ENCODE assay signal across 8 cellular contexts in the genomic region with DNA sequence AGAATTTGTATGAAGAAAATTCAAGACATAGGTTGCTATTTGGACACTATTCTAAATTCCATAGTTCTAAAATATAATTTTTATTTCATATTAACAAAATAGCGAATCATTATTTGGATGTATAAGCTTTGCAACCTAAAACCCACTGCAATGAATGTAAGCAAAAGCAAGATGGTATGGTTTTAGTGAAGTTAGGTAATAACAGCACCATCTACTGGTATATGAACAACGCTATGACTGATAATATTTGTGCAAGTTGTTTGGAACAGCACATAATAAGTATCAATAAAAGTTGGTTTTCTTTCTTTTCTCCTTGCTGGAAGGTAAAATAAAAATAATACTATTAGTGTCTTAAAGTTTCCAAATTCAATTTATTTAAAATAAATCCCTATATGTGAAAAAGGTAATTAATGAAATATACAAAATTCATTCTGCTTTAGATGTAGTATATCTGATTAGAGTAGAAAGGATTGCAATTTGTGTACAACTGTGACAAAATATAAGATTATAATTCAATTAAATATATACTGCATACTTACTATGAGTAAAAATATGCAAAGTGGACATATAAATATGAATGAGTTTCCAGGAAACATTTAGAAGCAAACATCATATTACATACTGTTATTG.
DNase-seq lines count a peak whose midpoint lies in the region; ATAC-seq and TF ChIP-seq lines count a peak whose summit lies in the region.

No MANE protein-coding gene starts in this region.

- intact Hi-C loops in aorta (cut with DNase I) = no loop called here

- H3K27me3 Mint-ChIP-seq in WTC11 (ENCODE audit: low read depth) = no peaks in the 10 kb centered on the region

- H3K27ac Mint-ChIP-seq in WTC11 = no peak overlapping the region

- no peaks in the 10 kb centered on the region for H3K4me1 Mint-ChIP-seq in WTC11

- POLR2A ChIA-PET in WTC11 (lab: Charles Lee) = no interaction called here

- 6% methylated on average over 2 of the region's 2 CpGs for WGBS in suprapubic skin
- 7 to 9% methylated on average over 2 of the region's 2 CpGs for WGBS in aorta, 2 donors

- H3K36me3 ChIP-seq in suprapubic skin (no peaks in the 10 kb centered on the region), aorta (ENCODE audit: control insufficient read depth in 1 of 2, insufficient read depth in 2 of 2, low read length in 1 of 2) (no peaks in the 10 kb centered on the region)

- H3K4me3 ChIP-seq in NB4 (ENCODE audit: low read depth, low read length) (no peak overlapping the region), suprapubic skin (no peak overlapping the region), aorta (ENCODE audit: low read length in 2 of 2) (no peak overlapping the region)

- CTCF ChIA-PET in WTC11 (lab: Charles Lee) = interaction anchor here (1.0 to 2.0 kb wide), 2 partner anchors 112 to 435 kb away, joined by 3 to 8 read pairs; no protein-coding TSS in a partner anchor

- ATAC-seq in WTC11 = peak; percentile 53; the same call in 1 of the 2 replicates
- ATAC-seq in aorta (ENCODE audit: low FRiP score) = no peak

- H3K36me3 Mint-ChIP-seq in WTC11 = peaks cover 4% of the 10 kb centered on the region; the same call in 1 of the 2 replicates

- H3K27ac ChIP-seq in suprapubic skin (no peak overlapping the region), aorta (ENCODE audit: low read depth in 1 of 2, low read length in 2 of 2) (no peak overlapping the region)

- TF ChIP-seq POLR2A in NB4 (IDR thresholded peaks at IDR 0.05; ENCODE audit: extremely low read depth, insufficient read length) (no peak), suprapubic skin (IDR thresholded peaks at IDR 0.05) (no peak)

- TF ChIP-seq CTCF in GM20000 (IDR thresholded peaks at IDR 0.05; ENCODE audit: extremely low read depth, missing control alignments) (peak; percentile 40), NB4 (IDR thresholded peaks at IDR 0.05; ENCODE audit: low read depth, low read length) (peak; percentile 31), WTC11 (IDR thresholded peaks at IDR 0.05) (0 out of 2 replicates have a peak, but pooled peaks have one; percentile 15), suprapubic skin (IDR thresholded peaks at IDR 0.05) (peak in 1 of 2 donors; percentile 35)

- TF ChIP-seq EP300 in suprapubic skin (IDR thresholded peaks at IDR 0.05) = no peak

- in situ Hi-C loops in Caki2 (cut with HindIII; ENCODE audit: low pct_unique_long_range_greater_than_20kb, low sequenced_read_pairs) = no loop called here

- peaks cover 5% of the 10 kb centered on the region for H3K9me3 Mint-ChIP-seq in WTC11

- H3K9me3 ChIP-seq in suprapubic skin = no peaks in the 10 kb centered on the region
- H3K9me3 ChIP-seq in aorta (ENCODE audit: control insufficient read depth, low read length) = no peaks in the 10 kb centered on the region

- DNase-seq in Caki2 (ENCODE audit: low read depth) (peak; percentile 24), GM20000 (ENCODE audit: low spot score) (peak; percentile 23), NB4 (ENCODE audit: low read depth) (peak; percentile 50), WTC11 (ENCODE audit: low spot score) (no peak), kidney tubule cell (ENCODE audit: low spot score) (peak; percentile 41), suprapubic skin (ENCODE audit: low spot score in 2 of 2) (no peak), aorta (no peak)
- no peak for DNase-seq in activated CD4-positive, alpha-beta T cell treated with anti-CD3 and anti-CD28 coated beads, Interleukin-2, amount 50 U/mL, for 4 hours

- H3K4me3 Mint-ChIP-seq in WTC11 = no peak overlapping the region

- H3K4me1 ChIP-seq in suprapubic skin (no peaks in the 10 kb centered on the region), aorta (ENCODE audit: control insufficient read depth in 1 of 2, insufficient read depth in 2 of 2, low read length in 2 of 2) (no peaks in the 10 kb centered on the region)

- no peaks in the 10 kb centered on the region for H3K27me3 ChIP-seq in suprapubic skin
- H3K27me3 ChIP-seq in aorta (ENCODE audit: control insufficient read depth in 1 of 2, insufficient read depth in 2 of 2, low read length in 1 of 2) = no peaks in the 10 kb centered on the region

TF ChIP-seq in WTC11, 78 proteins besides CTCF, POLR2A, EP300 and RAD21:
- TF ChIP-seq, protein P1, sequence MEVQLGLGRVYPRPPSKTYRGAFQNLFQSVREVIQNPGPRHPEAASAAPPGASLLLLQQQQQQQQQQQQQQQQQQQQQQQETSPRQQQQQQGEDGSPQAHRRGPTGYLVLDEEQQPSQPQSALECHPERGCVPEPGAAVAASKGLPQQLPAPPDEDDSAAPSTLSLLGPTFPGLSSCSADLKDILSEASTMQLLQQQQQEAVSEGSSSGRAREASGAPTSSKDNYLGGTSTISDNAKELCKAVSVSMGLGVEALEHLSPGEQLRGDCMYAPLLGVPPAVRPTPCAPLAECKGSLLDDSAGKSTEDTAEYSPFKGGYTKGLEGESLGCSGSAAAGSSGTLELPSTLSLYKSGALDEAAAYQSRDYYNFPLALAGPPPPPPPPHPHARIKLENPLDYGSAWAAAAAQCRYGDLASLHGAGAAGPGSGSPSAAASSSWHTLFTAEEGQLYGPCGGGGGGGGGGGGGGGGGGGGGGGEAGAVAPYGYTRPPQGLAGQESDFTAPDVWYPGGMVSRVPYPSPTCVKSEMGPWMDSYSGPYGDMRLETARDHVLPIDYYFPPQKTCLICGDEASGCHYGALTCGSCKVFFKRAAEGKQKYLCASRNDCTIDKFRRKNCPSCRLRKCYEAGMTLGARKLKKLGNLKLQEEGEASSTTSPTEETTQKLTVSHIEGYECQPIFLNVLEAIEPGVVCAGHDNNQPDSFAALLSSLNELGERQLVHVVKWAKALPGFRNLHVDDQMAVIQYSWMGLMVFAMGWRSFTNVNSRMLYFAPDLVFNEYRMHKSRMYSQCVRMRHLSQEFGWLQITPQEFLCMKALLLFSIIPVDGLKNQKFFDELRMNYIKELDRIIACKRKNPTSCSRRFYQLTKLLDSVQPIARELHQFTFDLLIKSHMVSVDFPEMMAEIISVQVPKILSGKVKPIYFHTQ (CRISPR knock-in tag; IDR thresholded peaks at IDR 0.05) = no peak
- no peak for TF ChIP-seq ZNF416 (CRISPR knock-in tag; IDR thresholded peaks at IDR 0.05)
- TF ChIP-seq MYBL2 (CRISPR knock-in tag; IDR thresholded peaks at IDR 0.05) = no peak
- TF ChIP-seq, protein P2, sequence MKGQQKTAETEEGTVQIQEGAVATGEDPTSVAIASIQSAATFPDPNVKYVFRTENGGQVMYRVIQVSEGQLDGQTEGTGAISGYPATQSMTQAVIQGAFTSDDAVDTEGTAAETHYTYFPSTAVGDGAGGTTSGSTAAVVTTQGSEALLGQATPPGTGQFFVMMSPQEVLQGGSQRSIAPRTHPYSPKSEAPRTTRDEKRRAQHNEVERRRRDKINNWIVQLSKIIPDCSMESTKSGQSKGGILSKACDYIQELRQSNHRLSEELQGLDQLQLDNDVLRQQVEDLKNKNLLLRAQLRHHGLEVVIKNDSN (CRISPR knock-in tag; IDR thresholded peaks at IDR 0.05) = no peak
- no peak for TF ChIP-seq ZNF121 (CRISPR knock-in tag; IDR thresholded peaks at IDR 0.05)
- no peak for TF ChIP-seq JAZF1 (CRISPR knock-in tag; IDR thresholded peaks at IDR 0.05)
- no peak for TF ChIP-seq ZNF263 (CRISPR knock-in tag; IDR thresholded peaks at IDR 0.05; ENCODE audit: low read depth)
- TF ChIP-seq NFE2L1 (CRISPR knock-in tag; IDR thresholded peaks at IDR 0.05) = no peak
- no peak for TF ChIP-seq GRHL2 (CRISPR knock-in tag; IDR thresholded peaks at IDR 0.05; ENCODE audit: insufficient replicate concordance, severe bottlenecking)
- TF ChIP-seq, protein P3, sequence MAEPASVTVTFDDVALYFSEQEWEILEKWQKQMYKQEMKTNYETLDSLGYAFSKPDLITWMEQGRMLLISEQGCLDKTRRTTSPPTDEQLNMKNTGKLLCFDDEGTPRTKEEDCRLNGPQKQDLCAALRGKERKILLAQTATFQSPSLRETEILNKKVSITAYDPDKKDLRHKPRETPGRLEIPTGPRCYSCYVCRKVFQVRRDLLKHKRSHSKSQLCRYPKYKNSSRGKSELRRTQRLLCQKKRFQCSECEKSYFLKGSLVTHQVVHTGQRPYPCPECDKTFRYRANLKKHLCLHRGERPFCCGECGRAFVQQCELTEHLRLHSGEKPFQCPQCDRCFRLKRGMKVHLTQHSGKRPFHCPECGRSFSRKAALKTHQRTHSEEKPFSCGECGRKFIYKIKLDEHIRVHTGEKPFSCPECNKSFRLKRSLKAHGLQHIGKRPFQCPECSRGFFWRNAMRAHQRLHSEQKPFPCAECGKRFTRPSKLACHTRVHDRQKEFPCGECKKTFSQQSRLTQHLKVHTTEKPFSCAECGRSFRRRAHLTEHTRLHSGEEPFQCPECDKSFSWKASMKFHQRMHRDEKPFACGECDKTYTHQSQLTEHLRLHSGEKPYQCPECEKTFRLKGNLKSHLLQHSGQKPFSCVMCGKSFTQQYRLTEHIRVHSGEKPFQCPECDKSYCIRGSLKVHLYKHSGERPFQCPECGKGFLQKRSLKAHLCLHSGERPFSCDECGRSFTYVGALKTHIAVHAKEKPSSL (CRISPR knock-in tag; conservative IDR thresholded peaks at IDR 0.05) = no peak
- no peak for TF ChIP-seq NR2C2 (CRISPR knock-in tag; IDR thresholded peaks at IDR 0.05)
- TF ChIP-seq, protein P4, sequence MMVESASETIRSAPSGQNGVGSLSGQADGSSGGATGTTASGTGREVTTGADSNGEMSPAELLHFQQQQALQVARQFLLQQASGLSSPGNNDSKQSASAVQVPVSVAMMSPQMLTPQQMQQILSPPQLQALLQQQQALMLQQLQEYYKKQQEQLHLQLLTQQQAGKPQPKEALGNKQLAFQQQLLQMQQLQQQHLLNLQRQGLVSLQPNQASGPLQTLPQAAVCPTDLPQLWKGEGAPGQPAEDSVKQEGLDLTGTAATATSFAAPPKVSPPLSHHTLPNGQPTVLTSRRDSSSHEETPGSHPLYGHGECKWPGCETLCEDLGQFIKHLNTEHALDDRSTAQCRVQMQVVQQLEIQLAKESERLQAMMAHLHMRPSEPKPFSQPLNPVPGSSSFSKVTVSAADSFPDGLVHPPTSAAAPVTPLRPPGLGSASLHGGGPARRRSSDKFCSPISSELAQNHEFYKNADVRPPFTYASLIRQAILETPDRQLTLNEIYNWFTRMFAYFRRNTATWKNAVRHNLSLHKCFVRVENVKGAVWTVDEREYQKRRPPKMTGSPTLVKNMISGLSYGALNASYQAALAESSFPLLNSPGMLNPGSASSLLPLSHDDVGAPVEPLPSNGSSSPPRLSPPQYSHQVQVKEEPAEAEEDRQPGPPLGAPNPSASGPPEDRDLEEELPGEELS (CRISPR knock-in tag; IDR thresholded peaks at IDR 0.05) = no peak

Comparison
In these comparisons a context has a peak if more than half of its experiments do, and no peak if none do; other contexts are left out.
1. DNase-seq: peak in Caki2 (single experiment), GM20000 (single experiment), NB4 (single experiment) and kidney tubule cell (single experiment); none in WTC11 (single experiment), suprapubic skin (0 of 2), aorta (0 of 2) and activated CD4-positive, alpha-beta T cell treated with anti-CD3 and anti-CD28 coated beads, Interleukin-2, amount 50 U/mL, for 4 hours (0 of 2).